ENCODE assay signal across 10 cellular contexts in genomic region chr2:216687646-216688045, GRCh38. TPM values are rescaled to one million over a fixed set of nuclear protein-coding genes. Genes with fewer than 3 reads are reported as not detected.
DNase-seq lines count a peak whose midpoint lies in the region; TF ChIP-seq lines count a peak whose summit lies in the region.
"Had no signal": no experiment of that assay in that cellular context is flagged by ENCODE, and none has a peak within 500 bp of the region (broad histone marks: within the 10 kb centered on the region; RNA-seq: fewer than 3 reads in every experiment).

No MANE protein-coding gene starts in this region.

- H3K9me3 Mint-ChIP-seq in immature natural killer cell = no peaks in the 10 kb centered on the region
- H3K9me3 Mint-ChIP-seq: nephron had no signal

- H3K4me1 ChIP-seq in Peyer's patch = peaks cover 0 to 50% (median 0%) of the 10 kb centered on the region in 4 donors

- TF ChIP-seq CTCF in LNCAP (IDR thresholded peaks at IDR 0.05) = peak; percentile 28; the same call in 1 of the 2 replicates
- peak; percentile 69 for TF ChIP-seq CTCF in retinal pigment epithelial cell (conservative IDR thresholded peaks at IDR 0.05; ENCODE audit: low read depth, low read length)
- TF ChIP-seq CTCF in Peyer's patch (IDR thresholded peaks at IDR 0.05) = peak in 1 of 6 experiments; percentile 10

- no peak overlapping the region for H3K4me3 Mint-ChIP-seq in immature natural killer cell
- H3K4me3 Mint-ChIP-seq: CD4-positive, CD25-positive, alpha-beta regulatory T cell had no signal

- peak overlapping the region in 2 of 4 donors; percentile 25 to 45 for H3K27ac ChIP-seq in Peyer's patch

- no peaks in the 10 kb centered on the region for H3K9me3 ChIP-seq in Peyer's patch

- no peak for TF ChIP-seq POLR2A in Peyer's patch (IDR thresholded peaks at IDR 0.05)

- H3K36me3 ChIP-seq in Peyer's patch = no peaks in the 10 kb centered on the region

- peaks cover 0 to 9% of the 10 kb centered on the region in 2 donors for H3K27me3 ChIP-seq in Peyer's patch

- H3K36me3 Mint-ChIP-seq in immature natural killer cell = no peaks in the 10 kb centered on the region
- H3K36me3 Mint-ChIP-seq: CD4-positive, CD25-positive, alpha-beta regulatory T cell had no signal

- H3K27me3 Mint-ChIP-seq in immature natural killer cell (ENCODE audit: low read depth in 3 of 3) = peaks cover 15 to 21% (median 20%) of the 10 kb centered on the region in 3 donors

- H3K4me3 ChIP-seq in retinal pigment epithelial cell (ENCODE audit: low read length) (no peak overlapping the region), Peyer's patch (no peak overlapping the region)

- DNase-seq in SIG-M5 treated with dmso at 0.1 percent for 504 hours (lab: John Stamatoyannopoulos, UW; ENCODE audit: unreplicated experiment) = peak; percentile 44
- DNase-seq in SIG-M5 (lab: John Stamatoyannopoulos, UW) = no peak
- DNase-seq in cerebellar cortex (ENCODE audit: low spot score) = peak; percentile 26
- DNase-seq in retinal pigment epithelial cell (ENCODE audit: low read depth) = no peak
- no peak for DNase-seq in Peyer's patch
- no peak for DNase-seq in immature natural killer cell
- no peak for DNase-seq in NCI-H1092 (lab: John Stamatoyannopoulos, UW)

- H3K4me1 Mint-ChIP-seq in immature natural killer cell = peaks cover 15 to 18% of the 10 kb centered on the region in 2 donors

- H3K27ac Mint-ChIP-seq in immature natural killer cell = no peak overlapping the region
- H3K27ac Mint-ChIP-seq: CD4-positive, CD25-positive, alpha-beta regulatory T cell had no signal

RNA-seq across cellular contexts. Expression of gene IGFBP5, which starts 7.7 kb away (rescaled TPM):
- 100 to 1,000 TPM in 1 of 4 donors, 10 to 100 TPM in 3; 41.5 to 183 (median 75.0) TPM for total RNA-seq in Peyer's patch
- not detected for polyA plus RNA-seq in immature natural killer cell
- polyA plus RNA-seq: CD4-positive, CD25-positive, alpha-beta regulatory T cell had no signal

RNA-seq across cellular contexts. Expression of gene IGFBP2, which starts 54.4 kb away (rescaled TPM):
- 10 to 100 TPM; 24.8 to 51.9 (median 44.6) TPM for total RNA-seq in Peyer's patch
- under 1 TPM in 2 of 3 donors, not detected in 1; 0.66 to 0.70 TPM for polyA plus RNA-seq in immature natural killer cell
- total RNA-seq: CD4-positive, CD25-positive, alpha-beta regulatory T cell had no signal
- polyA plus RNA-seq: CD4-positive, CD25-positive, alpha-beta regulatory T cell had no signal

Comparison
In these comparisons a context has a peak if more than half of its experiments do, and no peak if none do; other contexts are left out.
1. DNase-seq: peak in SIG-M5 treated with dmso at 0.1 percent for 504 hours (single experiment) and cerebellar cortex (single experiment); none in SIG-M5 (single experiment), retinal pigment epithelial cell (single experiment), Peyer's patch (0 of 3), immature natural killer cell (0 of 3) and NCI-H1092 (single experiment).